10 cellular contexts compared by ENCODE assay signal in genomic region chr4:22500128-22500611, GRCh38. TPM values are rescaled to one million over a fixed set of nuclear protein-coding genes. Genes with fewer than 3 reads are reported as not detected.
DNase-seq lines count a peak whose midpoint lies in the region; ATAC-seq and TF ChIP-seq lines count a peak whose summit lies in the region.
"Had no signal": no experiment of that assay in that cellular context is flagged by ENCODE, and none has a peak within 500 bp of the region (broad histone marks: within the 10 kb centered on the region; RNA-seq: fewer than 3 reads in every experiment).

No MANE protein-coding gene starts in this region.

- no peaks in the 10 kb centered on the region for H3K36me3 Mint-ChIP-seq in CD8-positive, alpha-beta T cell

- peaks cover 0 to 18% (median 0%) of the 10 kb centered on the region in 4 donors for H3K4me1 ChIP-seq in Peyer's patch
- no peaks in the 10 kb centered on the region for H3K4me1 ChIP-seq in CD8-positive, alpha-beta T cell (ENCODE audit: insufficient read depth, low read length)

- peak; percentile 31 for DNase-seq in Caki2 (ENCODE audit: low read depth)
- peak; percentile 66 for DNase-seq in NCI-H128 (lab: John Stamatoyannopoulos, UW; ENCODE audit: unreplicated experiment)
- no peak for DNase-seq in Peyer's patch
- peak; percentile 29 to 61 for DNase-seq in left colon
- no peak for DNase-seq in RKO (ENCODE audit: low spot score)
- DNase-seq in hypothalamus (lab: John Stamatoyannopoulos, UW), result no peak
- no peak for DNase-seq in CD8-positive, alpha-beta T cell
- DNase-seq: activated CD4-positive, alpha-beta T cell treated with anti-CD3 and anti-CD28 coated beads, Interleukin-2, amount 50 U/mL, for 4 hours had no signal

- no peak overlapping the region for H3K4me3 Mint-ChIP-seq in CD8-positive, alpha-beta T cell

- CTCF ChIA-PET in CD8-positive, alpha-beta T cell (lab: Charles Lee), result no interaction called here

- H3K36me3 ChIP-seq in Peyer's patch, result no peaks in the 10 kb centered on the region
- H3K36me3 ChIP-seq in CD8-positive, alpha-beta T cell (ENCODE audit: insufficient read depth, low read length), result no peaks in the 10 kb centered on the region
- H3K36me3 ChIP-seq: SJSA1 had no signal

- H3K4me3 ChIP-seq in Peyer's patch, result no peak overlapping the region
- H3K4me3 ChIP-seq in CD8-positive, alpha-beta T cell (ENCODE audit: low read depth, low read length), result no peak overlapping the region
- H3K4me3 ChIP-seq: SJSA1 had no signal

- peak; percentile 78 for ATAC-seq in left colon
- ATAC-seq in HG02938 (IDR thresholded peaks at IDR 0.05; ENCODE audit: unreplicated experiment), result no peak
- ATAC-seq in CD8-positive, alpha-beta T cell, result no peak

- TF ChIP-seq POLR2A in Peyer's patch (IDR thresholded peaks at IDR 0.05), result no peak

- no peaks in the 10 kb centered on the region for H3K27me3 ChIP-seq in Peyer's patch
- no peaks in the 10 kb centered on the region for H3K27me3 ChIP-seq in CD8-positive, alpha-beta T cell (ENCODE audit: insufficient read depth, low read length)
- H3K27me3 ChIP-seq: SJSA1 had no signal

- H3K4me1 Mint-ChIP-seq in CD8-positive, alpha-beta T cell (ENCODE audit: low read depth), result peaks cover 3% of the 10 kb centered on the region

- POLR2A ChIA-PET in CD8-positive, alpha-beta T cell (lab: Charles Lee), result no interaction called here

- no peaks in the 10 kb centered on the region for H3K27me3 Mint-ChIP-seq in CD8-positive, alpha-beta T cell (ENCODE audit: low read depth)

- H3K27ac Mint-ChIP-seq in CD8-positive, alpha-beta T cell, result no peak overlapping the region

- in situ Hi-C loops in Caki2 (cut with HindIII; ENCODE audit: low pct_unique_long_range_greater_than_20kb, low sequenced_read_pairs), result no loop called here

- intact Hi-C loops in left colon (cut with DNase I, micrococcal nuclease), result no loop called here
- intact Hi-C loops in CD8-positive, alpha-beta T cell (cut with DNase I, micrococcal nuclease), result no loop called here

- H3K9me3 ChIP-seq in Peyer's patch, result no peaks in the 10 kb centered on the region
- H3K9me3 ChIP-seq in CD8-positive, alpha-beta T cell (ENCODE audit: low read length), result no peaks in the 10 kb centered on the region
- H3K9me3 ChIP-seq: SJSA1 had no signal

- H3K9me3 Mint-ChIP-seq in CD8-positive, alpha-beta T cell, result no peaks in the 10 kb centered on the region

- peak overlapping the region in 3 of 4 donors; percentile 51 to 84 (median 75) for H3K27ac ChIP-seq in Peyer's patch
- no peak overlapping the region for H3K27ac ChIP-seq in CD8-positive, alpha-beta T cell (ENCODE audit: low read depth, low read length)
- H3K27ac ChIP-seq: SJSA1 had no signal

- TF ChIP-seq CTCF in Peyer's patch (IDR thresholded peaks at IDR 0.05), result no peak
- TF ChIP-seq CTCF in CD8-positive, alpha-beta T cell (IDR thresholded peaks at IDR 0.05), result no peak

RNA-seq across cellular contexts. Expression of gene ADGRA3, which starts 15.7 kb away (rescaled TPM):
- 31.4 and 43.5 TPM in 2 replicates for total RNA-seq in Caki2 (2014; rRNA removed; shearing (Covaris generic); ENCODE audit: low replicate concordance)
- total RNA-seq in Peyer's patch (10 to 100 TPM; 19.6 to 58.2 (median 35.1) TPM), left colon (10 to 100 TPM; 60.6 to 68.9 TPM)
- 1 to 10 TPM; 1.9 to 2.5 TPM for total RNA-seq in CD8-positive, alpha-beta T cell

Comparison
In these comparisons a context has a peak if more than half of its experiments do, and no peak if none do; other contexts are left out.
1. DNase-seq: peak in Caki2 (single experiment), NCI-H128 (single experiment) and left colon (2 of 2); none in Peyer's patch (0 of 3), RKO (single experiment), hypothalamus (0 of 51) and CD8-positive, alpha-beta T cell (0 of 7).